Comparison of ENCODE assay signal across 20 cellular contexts in the genomic region with DNA sequence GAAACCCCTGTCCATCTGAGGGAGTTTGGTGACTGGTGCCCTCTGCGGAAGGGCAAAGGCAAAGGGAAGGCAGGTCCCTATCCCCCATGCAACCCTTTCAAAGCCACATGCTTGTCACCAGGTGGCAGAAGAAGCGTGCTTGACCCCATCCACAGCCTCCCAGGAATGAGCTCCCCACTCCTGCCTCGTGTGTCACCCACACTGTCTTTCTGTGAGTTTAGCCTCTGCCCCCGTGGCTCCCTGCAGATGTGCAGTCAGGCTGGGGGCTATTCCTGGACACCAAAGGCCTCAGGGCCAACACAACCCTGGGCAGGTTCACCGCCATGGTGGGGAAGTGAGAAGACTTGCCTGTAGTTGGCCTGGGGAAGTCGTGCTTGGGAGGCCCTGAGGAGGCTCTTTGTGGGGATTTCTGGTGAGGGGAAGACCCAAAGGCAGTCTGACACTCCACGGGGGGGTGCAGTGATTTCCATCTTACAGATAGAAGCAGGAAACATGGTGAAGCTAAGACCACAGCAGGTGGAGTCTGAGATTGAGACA. TPM values are rescaled to one million over a fixed set of nuclear protein-coding genes. Genes with fewer than 3 reads are reported as not detected.
DNase-seq lines count a peak whose midpoint lies in the region; ATAC-seq and TF ChIP-seq lines count a peak whose summit lies in the region.
"Had no signal": no experiment of that assay in that cellular context is flagged by ENCODE, and none has a peak within 500 bp of the region (broad histone marks: within the 10 kb centered on the region; RNA-seq: fewer than 3 reads in every experiment).

No MANE protein-coding gene starts in this region.

- peaks cover 4% of the 10 kb centered on the region for H3K27me3 Mint-ChIP-seq in activated B cell treated with CpG ODN at 0.5 μM for 24 hours
- peaks cover 9% of the 10 kb centered on the region for H3K27me3 Mint-ChIP-seq in stimulated activated memory B cell treated with anti-CD40 and anti-IgM and Interleukin-4, amounts not matched to agents 10 μg/mL and 1 μg/mL and 100 μg/mL, for 72 hours
- H3K27me3 Mint-ChIP-seq: stimulated activated naive CD8-positive, alpha-beta T cell treated with anti-CD3 and anti-CD28 coated beads, Interleukin-15, Interleukin-2, amounts not matched to agents 100 ng/mL and 50 ng/mL, for 24 hours had no signal

- ATAC-seq in Right ventricle myocardium superior (ENCODE audit: poor library complexity) (no peak), GM21360 (IDR thresholded peaks at IDR 0.05; ENCODE audit: unreplicated experiment) (peak; percentile 44), activated B cell treated with CpG ODN at 0.5 μM for 24 hours (ENCODE audit: low read depth) (peak; percentile 88), GM19463 (IDR thresholded peaks at IDR 0.05; ENCODE audit: unreplicated experiment) (no peak)
- peak; percentile 89 for ATAC-seq in stimulated activated memory B cell treated with anti-CD40 and anti-IgM and Interleukin-4, amounts not matched to agents 10 μg/mL and 1 μg/mL and 100 μg/mL, for 72 hours
- ATAC-seq: CD8-positive, alpha-beta T cell had no signal

- TF ChIP-seq POLR2A in erythroblast (IDR thresholded peaks at IDR 0.05; ENCODE audit: low read length) = no peak

- intact Hi-C loops in Right ventricle myocardium superior (cut with DNase I) = no loop called here
- intact Hi-C loops in cardiac septum (cut with DNase I) = no loop called here
- intact Hi-C loops in activated B cell treated with CpG ODN at 0.5 μM for 24 hours (cut with micrococcal nuclease) = no loop called here

- H3K9me3 Mint-ChIP-seq in activated B cell treated with CpG ODN at 0.5 μM for 24 hours = no peaks in the 10 kb centered on the region
- H3K9me3 Mint-ChIP-seq in stimulated activated memory B cell treated with anti-CD40 and anti-IgM and Interleukin-4, amounts not matched to agents 10 μg/mL and 1 μg/mL and 100 μg/mL, for 72 hours = no peaks in the 10 kb centered on the region
- H3K9me3 Mint-ChIP-seq: activated CD4-positive, alpha-beta memory T cell treated with anti-CD3 and anti-CD28 coated beads, Interleukin-2, amount 10 ng/mL, durations not matched to agents 7 days and 5 days; activated T-cell treated with anti-CD3 and anti-CD28 coated beads, Interleukin-2, amount 50 U/mL, for 72 hours; CD8-positive, alpha-beta T cell; mesothelial cell of epicardium; stimulated activated naive CD8-positive, alpha-beta T cell treated with anti-CD3 and anti-CD28 coated beads, Interleukin-15, Interleukin-2, amounts not matched to agents 100 ng/mL and 50 ng/mL, for 24 hours; T-helper 1 cell treated with Interleukin-12 subunit alpha and Interleukin-12 subunit beta and Interleukin-4 antibody, amounts not matched to agents 30 μg/mL and 1 μg/mL, for 36 hours had no signal

- no peak overlapping the region for H3K27ac Mint-ChIP-seq in activated B cell treated with CpG ODN at 0.5 μM for 24 hours
- H3K27ac Mint-ChIP-seq in stimulated activated memory B cell treated with anti-CD40 and anti-IgM and Interleukin-4, amounts not matched to agents 10 μg/mL and 1 μg/mL and 100 μg/mL, for 72 hours = peak overlapping the region; percentile 58
- H3K27ac Mint-ChIP-seq: activated CD4-positive, alpha-beta memory T cell treated with anti-CD3 and anti-CD28 coated beads, Interleukin-2, amount 10 ng/mL, durations not matched to agents 7 days and 5 days; activated T-cell treated with anti-CD3 and anti-CD28 coated beads, Interleukin-2, amount 50 U/mL, for 72 hours; CD8-positive, alpha-beta T cell; mesothelial cell of epicardium; stimulated activated naive CD8-positive, alpha-beta T cell treated with anti-CD3 and anti-CD28 coated beads, Interleukin-15, Interleukin-2, amounts not matched to agents 100 ng/mL and 50 ng/mL, for 24 hours; T-helper 1 cell treated with Interleukin-12 subunit alpha and Interleukin-12 subunit beta and Interleukin-4 antibody, amounts not matched to agents 30 μg/mL and 1 μg/mL, for 36 hours had no signal

- POLR2A ChIA-PET in activated B cell treated with CpG ODN at 0.5 μM for 24 hours (lab: Charles Lee) = no interaction called here

- no peak overlapping the region for H3K4me3 Mint-ChIP-seq in activated B cell treated with CpG ODN at 0.5 μM for 24 hours
- no peak overlapping the region for H3K4me3 Mint-ChIP-seq in stimulated activated memory B cell treated with anti-CD40 and anti-IgM and Interleukin-4, amounts not matched to agents 10 μg/mL and 1 μg/mL and 100 μg/mL, for 72 hours
- H3K4me3 Mint-ChIP-seq: activated CD4-positive, alpha-beta memory T cell treated with anti-CD3 and anti-CD28 coated beads, Interleukin-2, amount 10 ng/mL, durations not matched to agents 7 days and 5 days; activated T-cell treated with anti-CD3 and anti-CD28 coated beads, Interleukin-2, amount 50 U/mL, for 72 hours; CD8-positive, alpha-beta T cell; mesothelial cell of epicardium; stimulated activated naive CD8-positive, alpha-beta T cell treated with anti-CD3 and anti-CD28 coated beads, Interleukin-15, Interleukin-2, amounts not matched to agents 100 ng/mL and 50 ng/mL, for 24 hours; T-helper 1 cell treated with Interleukin-12 subunit alpha and Interleukin-12 subunit beta and Interleukin-4 antibody, amounts not matched to agents 30 μg/mL and 1 μg/mL, for 36 hours had no signal

- CTCF ChIA-PET in activated B cell treated with CpG ODN at 0.5 μM for 24 hours (lab: Charles Lee) = no interaction called here

- DNase-seq in Right ventricle myocardium superior (peak; percentile 7), cardiac septum (ENCODE audit: low spot score) (no peak), activated B cell treated with CpG ODN at 0.5 μM for 24 hours (no peak), erythroblast (lab: John Stamatoyannopoulos, UW) (no peak), SKM-1 treated with dmso at 0.1 percent for 144 hours (lab: John Stamatoyannopoulos, UW; ENCODE audit: unreplicated experiment) (no peak)
- DNase-seq: activated CD4-positive, alpha-beta memory T cell treated with anti-CD3 and anti-CD28 coated beads, Interleukin-2, amount 10 ng/mL, durations not matched to agents 7 days and 5 days; activated T-cell treated with anti-CD3 and anti-CD28 coated beads, Interleukin-2, amount 50 U/mL, for 72 hours; CD8-positive, alpha-beta T cell; GM23248; hippocampal formation; kidney glomerular epithelial cell; NCI-H1092; NCI-H526; trophoblast cell had no signal

- no peak for TF ChIP-seq CTCF in activated B cell treated with CpG ODN at 0.5 μM for 24 hours (IDR thresholded peaks at IDR 0.05)

- no peaks in the 10 kb centered on the region for H3K36me3 Mint-ChIP-seq in activated B cell treated with CpG ODN at 0.5 μM for 24 hours (ENCODE audit: low read depth)
- H3K36me3 Mint-ChIP-seq in stimulated activated memory B cell treated with anti-CD40 and anti-IgM and Interleukin-4, amounts not matched to agents 10 μg/mL and 1 μg/mL and 100 μg/mL, for 72 hours = no peaks in the 10 kb centered on the region
- H3K36me3 Mint-ChIP-seq: CD8-positive, alpha-beta T cell; mesothelial cell of epicardium had no signal

- H3K4me1 Mint-ChIP-seq in activated B cell treated with CpG ODN at 0.5 μM for 24 hours = peaks cover 5% of the 10 kb centered on the region
- peaks cover 14% of the 10 kb centered on the region for H3K4me1 Mint-ChIP-seq in stimulated activated memory B cell treated with anti-CD40 and anti-IgM and Interleukin-4, amounts not matched to agents 10 μg/mL and 1 μg/mL and 100 μg/mL, for 72 hours
- H3K4me1 Mint-ChIP-seq: activated CD4-positive, alpha-beta memory T cell treated with anti-CD3 and anti-CD28 coated beads, Interleukin-2, amount 10 ng/mL, durations not matched to agents 7 days and 5 days; mesothelial cell of epicardium had no signal

RNA-seq across cellular contexts. Expression of gene PCMTD2, which starts 16.6 kb away (rescaled TPM):
- total RNA-seq in Right ventricle myocardium superior (81.9 TPM), cardiac septum (46.9 TPM), activated B cell treated with CpG ODN at 0.5 μM for 24 hours (46.7 and 53.4 TPM in 2 replicates)

Comparison
In these comparisons a context has a peak if more than half of its experiments do, and no peak if none do; other contexts are left out.
1. ATAC-seq: peak in GM21360 (single experiment), activated B cell treated with CpG ODN at 0.5 μM for 24 hours (single experiment) and stimulated activated memory B cell treated with anti-CD40 and anti-IgM and Interleukin-4, amounts not matched to agents 10 μg/mL and 1 μg/mL and 100 μg/mL, for 72 hours (single experiment); none in Right ventricle myocardium superior (single experiment) and GM19463 (single experiment).